11 cellular contexts compared by ENCODE assay signal in genomic region chr11:114171257-114172054, GRCh38.
DNase-seq lines count a peak whose midpoint lies in the region; ATAC-seq, FAIRE-seq and TF ChIP-seq lines count a peak whose summit lies in the region.
"Had no signal": no experiment of that assay in that cellular context is flagged by ENCODE, and none has a peak within 500 bp of the region (broad histone marks: within the 10 kb centered on the region; RNA-seq: fewer than 3 reads in every experiment).

No MANE protein-coding gene starts in this region.

- H3K4me1 ChIP-seq in duodenal mucosa (ENCODE audit: control insufficient read depth in 1 of 2, insufficient read depth in 2 of 2, low read length in 2 of 2) (peaks cover 79 to 91% of the 10 kb centered on the region in 2 donors), mucosa of descending colon (ENCODE audit: low read depth) (peaks cover 82% of the 10 kb centered on the region), testis (peaks cover 83% of the 10 kb centered on the region)

- H3K27me3 ChIP-seq in duodenal mucosa (ENCODE audit: control insufficient read depth in 1 of 2, insufficient read depth in 2 of 2, low read length in 2 of 2) (no peaks in the 10 kb centered on the region), testis (no peaks in the 10 kb centered on the region)

- no peaks in the 10 kb centered on the region for H3K36me3 Mint-ChIP-seq in T-cell

- no peaks in the 10 kb centered on the region for H3K9me3 Mint-ChIP-seq in T-cell

- H3K27ac ChIP-seq in duodenal mucosa (ENCODE audit: low read depth, low read length) (peak overlapping the region; percentile 32), testis (peak overlapping the region; percentile 98 to 99)

- FAIRE-seq in frontal cortex (lab: Jason Lieb, UNC), result no peak
- FAIRE-seq: astrocyte had no signal

- DNase-seq in T-cell, result no peak
- DNase-seq in mucosa of descending colon, result peak in 2 of 3 donors; percentile 79 to 87
- DNase-seq in testis, result peak; percentile 87
- DNase-seq in NCI-H748 treated with DMSO at 0.1 percent for 48 hours (lab: John Stamatoyannopoulos, UW), result no peak
- DNase-seq in frontal cortex (ENCODE audit: low spot score in 2 of 2), result no peak
- DNase-seq: GF-D8, NCI-H1436 had no signal

- H3K4me3 Mint-ChIP-seq in T-cell, result peak overlapping the region in 1 of 3 donors; percentile 63

- POLR2A ChIA-PET in T-cell (lab: Charles Lee), result interaction anchor here in 1 of 2 donors (0.8 kb wide), 1 partner anchor 12 kb away, joined by 4 read pairs; no protein-coding TSS in a partner anchor

- peaks cover 91 to 97% (median 94%) of the 10 kb centered on the region in 3 donors for H3K4me1 Mint-ChIP-seq in T-cell

- WGBS in testis, 2 donors, result 31 to 39% methylated on average over 12 to 15 of the region's 15 CpGs

- H3K9ac ChIP-seq in duodenal mucosa (ENCODE audit: low read depth in 1 of 2, low read length in 2 of 2), result peak overlapping the region in 1 of 2 donors; percentile 39

- H3K4me3 ChIP-seq in duodenal mucosa (ENCODE audit: low read depth in 1 of 2, low read length in 2 of 2), result no peak overlapping the region
- no peak overlapping the region for H3K4me3 ChIP-seq in mucosa of descending colon
- H3K4me3 ChIP-seq in testis, result no peak overlapping the region

- no peaks in the 10 kb centered on the region for H3K36me3 ChIP-seq in duodenal mucosa (ENCODE audit: control insufficient read depth in 1 of 2, insufficient read depth in 2 of 2, low read length in 2 of 2)
- H3K36me3 ChIP-seq in mucosa of descending colon (ENCODE audit: low read depth), result no peaks in the 10 kb centered on the region
- H3K36me3 ChIP-seq in testis (ENCODE audit: low read depth, missing control alignments), result no peaks in the 10 kb centered on the region

- intact Hi-C loops in mucosa of descending colon (cut with DNase I, micrococcal nuclease), result no loop called here
- intact Hi-C loops in testis (cut with DNase I; ENCODE audit: low total_unique reads), result no loop called here

- H3K9me3 ChIP-seq in duodenal mucosa (ENCODE audit: control insufficient read depth in 1 of 2, low read length in 2 of 2) (no peaks in the 10 kb centered on the region), mucosa of descending colon (no peaks in the 10 kb centered on the region), testis (no peaks in the 10 kb centered on the region)

- ATAC-seq in T-cell (replicated peaks in 1 of 4) (no peak), mucosa of descending colon (peak; percentile 44), HG03159 (IDR thresholded peaks at IDR 0.05; ENCODE audit: unreplicated experiment) (no peak), HG03039 (IDR thresholded peaks at IDR 0.05; ENCODE audit: unreplicated experiment) (no peak)

- no peak for TF ChIP-seq POLR2A in testis (IDR thresholded peaks at IDR 0.05)

- H3K27me3 Mint-ChIP-seq in T-cell, result no peaks in the 10 kb centered on the region

- CTCF ChIA-PET in T-cell (lab: Charles Lee), result interaction anchor here in 1 of 2 donors (1.1 kb wide), 1 partner anchor 398 kb away, joined by 3 read pairs; the partner anchor contains the start of gene ZW10

- TF ChIP-seq CTCF in mucosa of descending colon (IDR thresholded peaks at IDR 0.05), result no peak
- TF ChIP-seq CTCF in testis (IDR thresholded peaks at IDR 0.05), result no peak

- H3K27ac Mint-ChIP-seq in T-cell, result peak overlapping the region; percentile 88 to 95

Comparison
In these comparisons a context has a peak if more than half of its experiments do, and no peak if none do; other contexts are left out.
1. DNase-seq: peak in mucosa of descending colon (2 of 3) and testis (single experiment); none in T-cell (0 of 34), NCI-H748 treated with DMSO at 0.1 percent for 48 hours (single experiment) and frontal cortex (0 of 2).